In genomic region chr11:63493127-63493526, GRCh38 we compare ENCODE assay signal across 32 cellular contexts. TPM values are rescaled to one million over a fixed set of nuclear protein-coding genes. Genes with fewer than 3 reads are reported as not detected.
"Had no signal": no experiment of that assay in that cellular context is flagged by ENCODE, and none has a peak within 500 bp of the region (broad histone marks: within the 10 kb centered on the region; RNA-seq: fewer than 3 reads in every experiment).

No MANE protein-coding gene starts in this region.

- H3K4me3 ChIP-seq: colonic mucosa, esophagus squamous epithelium, gastrocnemius medialis, heart right ventricle, left lung, lower lobe of right lung, mucosa of descending colon had no signal

- H3K9me3 ChIP-seq: colonic mucosa, esophagus squamous epithelium, gastrocnemius medialis, left lung, lower lobe of right lung, mucosa of descending colon had no signal

- DNase-seq: cerebellar nuclear complex; colonic mucosa; cortex of kidney; effector CD4-positive, alpha-beta T cell; effector memory CD4-positive, alpha-beta T cell; erythroblast; esophagus squamous epithelium; foreskin fibroblast; foreskin melanocyte; gastrocnemius medialis; glutamatergic neuron; heart right ventricle; hippocampal formation; left cardiac atrium; left lung; left ventricle myocardium superior; lower lobe of right lung; mesenchymal stem cell; mucosa of descending colon had no signal

- H3K27ac ChIP-seq: colonic mucosa, epithelial cell of prostate, esophagus squamous epithelium, gastrocnemius medialis, left lung, lower lobe of right lung had no signal

- H3K27me3 Mint-ChIP-seq: central memory CD8-positive, alpha-beta T cell had no signal

- H3K9me3 Mint-ChIP-seq: central memory CD8-positive, alpha-beta T cell had no signal

- FAIRE-seq: endometrium, islet of Langerhans, keratinocyte had no signal

- H3K27ac Mint-ChIP-seq: dendritic cell treated with granulocyte-macrophage colony-stimulating factor and Interleukin-4, amounts not matched to agents 40 ng/mL and 50 ng/mL, for 4 days; mesothelial cell of epicardium had no signal

- H3K36me3 ChIP-seq: colonic mucosa, esophagus squamous epithelium, gastrocnemius medialis, heart right ventricle, left lung, lower lobe of right lung had no signal

- ATAC-seq: esophagus mucosa, gastrocnemius medialis, heart right ventricle, left cardiac atrium, left lung, left ventricle myocardium superior, lower lobe of right lung, mucosa of descending colon had no signal

- H3K4me3 Mint-ChIP-seq: central memory CD8-positive, alpha-beta T cell; dendritic cell treated with granulocyte-macrophage colony-stimulating factor and Interleukin-4, amounts not matched to agents 40 ng/mL and 50 ng/mL, for 4 days; mesothelial cell of epicardium had no signal

- H3K4me1 ChIP-seq: colonic mucosa had no signal

RNA-seq across cellular contexts. Expression of gene PLAAT5, which starts 2.2 kb away (rescaled TPM):
- total RNA-seq: dermis microvascular lymphatic vessel endothelial cell, glomerular endothelial cell, lung microvascular endothelial cell had no signal
- polyA plus RNA-seq: keratinocyte had no signal

RNA-seq across cellular contexts. Expression of gene LGALS12, which starts 12.8 kb away (rescaled TPM):
- total RNA-seq: chondrocyte, dermis microvascular lymphatic vessel endothelial cell, esophagus mucosa, esophagus squamous epithelium, glomerular endothelial cell, kidney epithelial cell, lung microvascular endothelial cell had no signal
- polyA plus RNA-seq: keratinocyte had no signal
